ENCODE assay signal across 20 cellular contexts in genomic region chr11:84250834-84251613, GRCh38.
"Had no signal": no experiment of that assay in that cellular context is flagged by ENCODE, and none has a peak within 500 bp of the region (broad histone marks: within the 10 kb centered on the region; RNA-seq: fewer than 3 reads in every experiment).

No MANE protein-coding gene starts in this region.

- H3K27ac ChIP-seq: brain microvascular endothelial cell, foreskin keratinocyte, neutrophil, ovary, prostate gland, spleen, uterus had no signal

- DNase-seq: activated CD4-positive, alpha-beta T cell treated with anti-CD3 and anti-CD28 coated beads for 1 hour; activated CD4-positive, alpha-beta T cell treated with anti-CD3 and anti-CD28 coated beads, Interleukin-2, amount 50 U/mL, for 1 hour; activated naive CD4-positive, alpha-beta T cell; activated T-cell treated with anti-CD3 and anti-CD28 coated beads, Interleukin-2, amount 50 U/mL, for 1 hour; adrenal gland; brain microvascular endothelial cell; central memory CD4-positive, alpha-beta T cell; dermis blood vessel endothelial cell; effector memory CD4-positive, alpha-beta T cell; foreskin keratinocyte; left ventricle myocardium superior; mesenchymal stem cell; ovary; spleen; stimulated activated CD4-positive, alpha-beta T cell treated with anti-CD3 and anti-CD28 coated beads, Interleukin-4, amount 100 ng/mL, for 1 hour; stimulated activated naive CD8-positive, alpha-beta T cell treated with anti-CD3 and anti-CD28 coated beads, Interleukin-15, Interleukin-2, amounts not matched to agents 100 U/mL and 50 U/mL, for 24 hours; thyroid gland; uterus had no signal

- ATAC-seq: foreskin keratinocyte; left ventricle myocardium superior; stimulated activated naive CD8-positive, alpha-beta T cell treated with anti-CD3 and anti-CD28 coated beads, Interleukin-15, Interleukin-2, amounts not matched to agents 100 U/mL and 50 U/mL, for 24 hours had no signal
